Comparison of ENCODE assay signal across 1 cellular context in genomic region chr7:87218941-87219544, GRCh38.
TF ChIP-seq lines count a peak whose summit lies in the region.

No MANE protein-coding gene starts in this region.

TF ChIP-seq in SK-N-SH, 30 proteins besides CTCF, POLR2A, EP300 and RAD21 (continued from another document):
- TF ChIP-seq USF2 (IDR thresholded peaks at IDR 0.05; ENCODE audit: borderline replicate concordance, low read depth, low read length) (no peak), RXRA (IDR thresholded peaks at IDR 0.05; ENCODE audit: borderline replicate concordance, low read depth) (no peak), EZH2phosphoT487 (IDR thresholded peaks at IDR 0.05; ENCODE audit: borderline replicate concordance, low read depth) (no peak), POLR2AphosphoS5 (IDR thresholded peaks at IDR 0.05; ENCODE audit: low read depth, low read length) (no peak)
TF ChIP-seq in SK-N-SH: peak in this region for 0.
